ENCODE assay signal across 2 cellular contexts in genomic region chr6:157021267-157022021, GRCh38.
TF ChIP-seq lines count a peak whose summit lies in the region.

No MANE protein-coding gene starts in this region.

TF ChIP-seq in HCT116, 20 proteins besides CTCF, POLR2A, EP300 and RAD21 (continued from another document):
- TF ChIP-seq REST (IDR thresholded peaks at IDR 0.05; ENCODE audit: low read depth) (no peak), SIN3A (IDR thresholded peaks at IDR 0.05; ENCODE audit: low read depth) (peak; percentile 87), FOSL1 (IDR thresholded peaks at IDR 0.05; ENCODE audit: low read depth) (no peak), ZBTB33 (IDR thresholded peaks at IDR 0.05; ENCODE audit: extremely low read depth, insufficient replicate concordance, low read length) (peak; percentile 63), ZFX (IDR thresholded peaks at IDR 0.05) (peak; percentile 93), CBX3 (IDR thresholded peaks at IDR 0.05; ENCODE audit: low read depth) (peak; percentile 66; the same call in 1 of the 2 replicates), POLR2AphosphoS5 (IDR thresholded peaks at IDR 0.05; ENCODE audit: low read depth, low read length) (peak; percentile 98)

TF ChIP-seq in SK-N-SH treated with all-trans-retinoic acid at 6 μM for 48 hours, 23 proteins besides CTCF, POLR2A, EP300 and RAD21 (continued from another document):
- TF ChIP-seq TSHZ2 (CRISPR knock-in tag; IDR thresholded peaks at IDR 0.05) (0 out of 2 replicates have a peak, but pooled peaks have one; percentile 29), PATZ1 (CRISPR knock-in tag; IDR thresholded peaks at IDR 0.05; ENCODE audit: borderline replicate concordance) (peak; percentile 90), ESRRG (CRISPR knock-in tag; IDR thresholded peaks at IDR 0.05) (peak; percentile 37; the same call in 1 of the 2 replicates)
